8 cellular contexts compared by ENCODE assay signal in genomic region chr17:16872836-16873653, GRCh38.
DNase-seq lines count a peak whose midpoint lies in the region; ATAC-seq lines count a peak whose summit lies in the region.

No MANE protein-coding gene starts in this region.

- peaks cover 3% of the 10 kb centered on the region for H3K9me3 Mint-ChIP-seq in activated naive CD4-positive, alpha-beta T cell treated with anti-CD3 and anti-CD28 coated beads for 36 hours
- no peaks in the 10 kb centered on the region for H3K9me3 Mint-ChIP-seq in stimulated activated effector memory CD8-positive, alpha-beta T cell treated with anti-CD3 and anti-CD28 coated beads, Interleukin-12 subunit alpha, Interleukin-12 subunit beta, amount 100 ng/mL, for 72 hours

- H3K4me1 Mint-ChIP-seq in activated naive CD4-positive, alpha-beta T cell treated with anti-CD3 and anti-CD28 coated beads for 36 hours (ENCODE audit: low read depth), result no peaks in the 10 kb centered on the region
- no peaks in the 10 kb centered on the region for H3K4me1 Mint-ChIP-seq in stimulated activated effector memory CD8-positive, alpha-beta T cell treated with anti-CD3 and anti-CD28 coated beads, Interleukin-12 subunit alpha, Interleukin-12 subunit beta, amount 100 ng/mL, for 72 hours

- H3K27me3 Mint-ChIP-seq in activated naive CD4-positive, alpha-beta T cell treated with anti-CD3 and anti-CD28 coated beads for 36 hours (ENCODE audit: low read depth), result no peaks in the 10 kb centered on the region

- no peak overlapping the region for H3K27ac Mint-ChIP-seq in activated naive CD4-positive, alpha-beta T cell treated with anti-CD3 and anti-CD28 coated beads for 36 hours
- no peak overlapping the region for H3K27ac Mint-ChIP-seq in stimulated activated effector memory CD8-positive, alpha-beta T cell treated with anti-CD3 and anti-CD28 coated beads, Interleukin-12 subunit alpha, Interleukin-12 subunit beta, amount 100 ng/mL, for 72 hours

- intact Hi-C loops in cardiac septum (cut with DNase I), result no loop called here
- intact Hi-C loops in Right ventricle myocardium superior (cut with DNase I), result no loop called here
- intact Hi-C loops in activated naive CD4-positive, alpha-beta T cell treated with anti-CD3 and anti-CD28 coated beads for 36 hours (cut with micrococcal nuclease), result loop anchor here (5.0 kb wide), 1 partner anchor 336 kb away; no protein-coding TSS in a partner anchor

- H3K36me3 Mint-ChIP-seq in activated naive CD4-positive, alpha-beta T cell treated with anti-CD3 and anti-CD28 coated beads for 36 hours (ENCODE audit: low read depth), result no peaks in the 10 kb centered on the region
- no peaks in the 10 kb centered on the region for H3K36me3 Mint-ChIP-seq in stimulated activated effector memory CD8-positive, alpha-beta T cell treated with anti-CD3 and anti-CD28 coated beads, Interleukin-12 subunit alpha, Interleukin-12 subunit beta, amount 100 ng/mL, for 72 hours

- no peak for ATAC-seq in Right ventricle myocardium superior (ENCODE audit: poor library complexity)
- ATAC-seq in stimulated activated effector memory CD8-positive, alpha-beta T cell treated with anti-CD3 and anti-CD28 coated beads, Interleukin-12 subunit alpha, Interleukin-12 subunit beta, amount 100 ng/mL, for 72 hours, result peak; percentile 66

- no peak overlapping the region for H3K4me3 Mint-ChIP-seq in activated naive CD4-positive, alpha-beta T cell treated with anti-CD3 and anti-CD28 coated beads for 36 hours
- H3K4me3 Mint-ChIP-seq in stimulated activated effector memory CD8-positive, alpha-beta T cell treated with anti-CD3 and anti-CD28 coated beads, Interleukin-12 subunit alpha, Interleukin-12 subunit beta, amount 100 ng/mL, for 72 hours, result no peak overlapping the region

- CTCF ChIA-PET in activated naive CD4-positive, alpha-beta T cell treated with anti-CD3 and anti-CD28 coated beads for 36 hours (lab: Charles Lee), result no interaction called here

- DNase-seq in cardiac septum (ENCODE audit: low spot score) (peak; percentile 74), Right ventricle myocardium superior (no peak), NCI-H460 (ENCODE audit: extremely low read depth, low read depth) (peak; percentile 31), iris pigment epithelial cell (ENCODE audit: low read depth) (peak; percentile 11), NCI-H510A (lab: John Stamatoyannopoulos, UW) (no peak), GOT3 (lab: John Stamatoyannopoulos, UW) (no peak)
- peak; percentile 61 for DNase-seq in activated naive CD4-positive, alpha-beta T cell treated with anti-CD3 and anti-CD28 coated beads for 36 hours
- DNase-seq in stimulated activated effector memory CD8-positive, alpha-beta T cell treated with anti-CD3 and anti-CD28 coated beads, Interleukin-12 subunit alpha, Interleukin-12 subunit beta, amount 100 ng/mL, for 72 hours (ENCODE audit: low spot score in 2 of 2), result peak; percentile 29 to 69

Comparison
In these comparisons a context has a peak if more than half of its experiments do, and no peak if none do; other contexts are left out.
1. DNase-seq: peak in cardiac septum (single experiment), NCI-H460 (single experiment), activated naive CD4-positive, alpha-beta T cell treated with anti-CD3 and anti-CD28 coated beads for 36 hours (single experiment), iris pigment epithelial cell (single experiment) and stimulated activated effector memory CD8-positive, alpha-beta T cell treated with anti-CD3 and anti-CD28 coated beads, Interleukin-12 subunit alpha, Interleukin-12 subunit beta, amount 100 ng/mL, for 72 hours (2 of 2); none in Right ventricle myocardium superior (single experiment), NCI-H510A (single experiment) and GOT3 (single experiment).